ENCODE assay signal across 11 cellular contexts in genomic region chr4:6873291-6873690, GRCh38. TPM values are rescaled to one million over a fixed set of nuclear protein-coding genes. Genes with fewer than 3 reads are reported as not detected.
DNase-seq lines count a peak whose midpoint lies in the region; ATAC-seq, FAIRE-seq and TF ChIP-seq lines count a peak whose summit lies in the region.
"Had no signal": no experiment of that assay in that cellular context is flagged by ENCODE, and none has a peak within 500 bp of the region (broad histone marks: within the 10 kb centered on the region; RNA-seq: fewer than 3 reads in every experiment).

No MANE protein-coding gene starts in this region.

- POLR2A ChIA-PET in GM10248 (lab: Yijun Ruan, JAX) = no interaction called here
- POLR2A ChIA-PET in Panc1 (lab: Charles Lee) = interaction anchor here (0.6 kb wide), 1 partner anchor 156 kb away, joined by 14 read pairs; no protein-coding TSS in a partner anchor

- H3K4me3 ChIP-seq in Panc1 (ENCODE audit: low read depth in 2 of 2, low read length in 2 of 2) = no peak overlapping the region
- H3K4me3 ChIP-seq: Peyer's patch had no signal

- in situ Hi-C loops in ACHN (cut with HindIII; ENCODE audit: low pct_ligation_motif_present, low pct_unique_long_range_greater_than_20kb, low sequenced_read_pairs) (no loop called here), Panc1 (cut with HindIII; ENCODE audit: low pct_unique_long_range_greater_than_20kb, low sequenced_read_pairs) (no loop called here)

- no peaks in the 10 kb centered on the region; the same call in none of the 2 replicates for H3K36me3 ChIP-seq in Panc1 (ENCODE audit: control insufficient read depth, insufficient read depth, low read length)

- peak; percentile 34 for TF ChIP-seq CTCF in GM10248 (IDR thresholded peaks at IDR 0.05; ENCODE audit: control extremely low read depth, extremely low read depth, low read depth, missing control alignments)
- TF ChIP-seq CTCF in Panc1 (IDR thresholded peaks at IDR 0.05) = no peak

- H3K9me3 ChIP-seq in Panc1 (ENCODE audit: control insufficient read depth, insufficient read depth, low read depth, low read length) = no peaks in the 10 kb centered on the region
- H3K9me3 ChIP-seq: Peyer's patch had no signal

- H3K27ac ChIP-seq in Panc1 (ENCODE audit: low read length) = no peak overlapping the region
- H3K27ac ChIP-seq: Peyer's patch had no signal

- CTCF ChIA-PET in GM10248 (lab: Yijun Ruan, JAX) (interaction anchor here (0.6 to 7.5 kb wide), 72 partner anchors 7 to 231 kb away, joined by 3 to 190 read pairs (median 6); partner anchors contain the start of genes BLOC1S4, GRPEL1, KIAA0232 and MRFAP1L1), Panc1 (lab: Charles Lee) (interaction anchor here (0.6 to 1.4 kb wide), 7 partner anchors 10 to 198 kb away, joined by 3 to 8 read pairs (median 3); no protein-coding TSS in a partner anchor)

- no peaks in the 10 kb centered on the region for H3K27me3 ChIP-seq in Panc1 (ENCODE audit: control insufficient read depth, insufficient read depth, low read length)
- H3K27me3 ChIP-seq: Peyer's patch had no signal

- FAIRE-seq in RCC 7860 (lab: Jason Lieb, UNC) = no peak
- FAIRE-seq: frontal cortex had no signal

- BruUV-seq in Panc1 (replicated peaks; lab: Mats Ljungman, UMichigan) = no TSS peak

- ATAC-seq in Panc1 = peak; percentile 67

- H3K4me1 ChIP-seq in Panc1 (ENCODE audit: control insufficient read depth, insufficient read depth, low read length) = no peaks in the 10 kb centered on the region
- H3K4me1 ChIP-seq: parathyroid adenoma, Peyer's patch had no signal

- peak; percentile 14 for DNase-seq in ACHN
- DNase-seq in GM10248 (ENCODE audit: extremely low spot score) = no peak
- DNase-seq in Panc1 (ENCODE audit: low read depth, low spot score) = no peak
- peak; percentile 17 for DNase-seq in fibroblast of peridontal ligament (ENCODE audit: extremely low read depth)
- no peak for DNase-seq in NCI-H2196 (lab: John Stamatoyannopoulos, UW; ENCODE audit: unreplicated experiment)
- no peak for DNase-seq in RCC 7860 (ENCODE audit: low spot score)
- DNase-seq in head of caudate nucleus = no peak
- DNase-seq in inferior parietal cortex (ENCODE audit: extremely low spot score) = no peak

- intact Hi-C loops in Panc1 (cut with micrococcal nuclease; ENCODE audit: unreplicated experiment) (no loop called here), head of caudate nucleus (cut with DNase I) (loop anchor here (5.0 to 10.0 kb wide), 2 partner anchors 88 to 151 kb away; partner anchors contain the start of gene KIAA0232)

RNA-seq across cellular contexts. Expression of gene TBC1D14, which starts 36.3 kb away (rescaled TPM):
- total RNA-seq in Panc1 (2021; ENCODE audit: unreplicated experiment) = 36.3 TPM
- polyA plus RNA-seq in Panc1 (2012; ENCODE audit: insufficient read length) = 35.0 TPM

Comparison
In these comparisons a context has a peak if more than half of its experiments do, and no peak if none do; other contexts are left out.
1. DNase-seq: peak in ACHN (single experiment) and fibroblast of peridontal ligament (single experiment); none in GM10248 (single experiment), Panc1 (single experiment), NCI-H2196 (single experiment), RCC 7860 (single experiment), head of caudate nucleus (0 of 42) and inferior parietal cortex (single experiment).